ENCODE assay signal across 8 cellular contexts in the genomic region with DNA sequence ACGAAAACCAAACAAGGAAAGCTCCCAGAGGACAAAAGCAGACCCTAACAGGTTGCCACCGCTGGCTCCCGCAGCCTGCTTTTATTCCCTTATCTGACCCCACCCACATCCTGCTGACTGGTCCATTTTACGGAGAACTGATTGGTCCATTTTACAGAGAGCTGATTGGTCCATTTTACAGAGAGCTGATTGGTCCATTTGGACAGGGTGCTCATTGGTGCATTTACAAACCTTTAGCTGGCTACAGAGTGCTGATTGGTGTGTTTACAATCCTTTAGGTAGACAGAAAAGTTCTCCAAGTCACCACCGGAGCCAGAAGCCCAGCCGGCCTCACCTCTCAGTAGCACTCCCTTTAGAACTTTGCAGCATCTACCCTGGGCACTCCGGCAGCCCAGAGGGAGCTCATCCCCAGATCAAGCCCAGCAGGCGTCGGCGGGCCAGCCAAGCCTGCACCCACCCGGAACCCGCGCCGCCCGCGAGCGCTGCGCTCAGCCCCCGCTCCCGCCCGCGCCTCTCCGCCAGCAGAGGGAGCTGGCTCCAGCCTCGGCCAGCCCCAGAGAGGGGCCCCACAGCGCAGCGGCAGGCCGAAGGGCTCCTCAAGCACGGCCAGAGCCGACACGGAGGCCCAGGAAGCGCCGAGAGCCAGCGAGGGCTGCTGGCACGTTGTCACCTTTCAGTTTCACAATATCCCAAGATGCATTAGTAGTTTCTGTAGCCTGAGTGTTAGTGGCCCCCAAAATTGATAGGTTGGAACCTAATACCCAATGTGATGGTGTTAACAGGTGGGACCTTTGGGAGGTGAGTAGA. TPM values are rescaled to one million over a fixed set of nuclear protein-coding genes. Genes with fewer than 3 reads are reported as not detected.
DNase-seq lines count a peak whose midpoint lies in the region; ATAC-seq and TF ChIP-seq lines count a peak whose summit lies in the region.

No MANE protein-coding gene starts in this region.

- no peaks in the 10 kb centered on the region for H3K9me3 ChIP-seq in skeletal muscle tissue (ENCODE audit: control insufficient read depth in 3 of 3, low read length in 3 of 3)

- H3K27ac Mint-ChIP-seq in glutamatergic neuron (ENCODE audit: unreplicated experiment): no peak overlapping the region

- H3K4me3 Mint-ChIP-seq in glutamatergic neuron (ENCODE audit: unreplicated experiment): no peak overlapping the region

- peaks cover 14% of the 10 kb centered on the region for H3K9me3 Mint-ChIP-seq in glutamatergic neuron (ENCODE audit: unreplicated experiment)

- H3K36me3 ChIP-seq in H7 (replicated peaks; ENCODE audit: control insufficient read depth, insufficient read depth, low read length) (no peaks in the 10 kb centered on the region), skeletal muscle tissue (ENCODE audit: control insufficient read depth in 3 of 3, insufficient read depth in 3 of 3, low read length in 3 of 3) (no peaks in the 10 kb centered on the region)

- peaks cover 10% of the 10 kb centered on the region for H3K27me3 Mint-ChIP-seq in glutamatergic neuron (ENCODE audit: unreplicated experiment)

- peaks cover 14% of the 10 kb centered on the region for H3K36me3 Mint-ChIP-seq in glutamatergic neuron (ENCODE audit: unreplicated experiment)

- peak; percentile 71 for TF ChIP-seq CTCF in glutamatergic neuron (IDR thresholded peaks at IDR 0.05; ENCODE audit: partially characterized antibody, unreplicated experiment)

- H3K4me1 Mint-ChIP-seq in glutamatergic neuron (ENCODE audit: low read depth, unreplicated experiment): peaks cover 4% of the 10 kb centered on the region

- H3K4me1 ChIP-seq in skeletal muscle tissue (ENCODE audit: control insufficient read depth in 3 of 3, insufficient read depth in 3 of 3, low read length in 3 of 3): peaks cover 4 to 14% (median 13%) of the 10 kb centered on the region in 3 donors

- H3K27me3 ChIP-seq in H7 (ENCODE audit: control insufficient read depth, insufficient read depth, low read length): peaks cover 7% of the 10 kb centered on the region
- H3K27me3 ChIP-seq in skeletal muscle tissue (ENCODE audit: control insufficient read depth in 3 of 3, insufficient read depth in 3 of 3, low read length in 3 of 3): peaks cover 28 to 37% (median 35%) of the 10 kb centered on the region in 3 donors

- peak overlapping the region in 1 of 3 donors; percentile 40 for H3K9ac ChIP-seq in skeletal muscle tissue (ENCODE audit: low read depth in 1 of 3, low read length in 3 of 3)

- no peak for ATAC-seq in HG02840 (IDR thresholded peaks at IDR 0.05; ENCODE audit: low FRiP score, unreplicated experiment)

- H3K27ac ChIP-seq in skeletal muscle tissue (ENCODE audit: low read depth, low read length): no peak overlapping the region

- DNase-seq in ELF-1 (ENCODE audit: low read depth, low spot score) (peak; percentile 74), H7 (peak; percentile 89), NCI-H69 (lab: John Stamatoyannopoulos, UW) (peak; percentile 65), glutamatergic neuron (peak; percentile 59), kidney glomerular epithelial cell (lab: John Stamatoyannopoulos, UW) (no peak)
- DNase-seq in activated T-helper 1 cell treated with anti-CD3 and anti-CD28 coated beads, Interleukin-2, amount 50 U/mL, for 16 hours (ENCODE audit: low read depth in 1 of 2, low spot score in 1 of 2): peak; percentile 14 to 31

- H3K4me3 ChIP-seq in H7 (ENCODE audit: insufficient read depth, low read depth, low read length) (no peak overlapping the region), skeletal muscle tissue (ENCODE audit: low read length in 3 of 3) (peak overlapping the region; percentile 6 to 52 (median 42))

RNA-seq across cellular contexts. Expression of a gene that starts 35.3 kb away (rescaled TPM):
- 171 and 173 TPM in 2 replicates for total RNA-seq in H7 (2014; rRNA removed; shearing (Covaris generic))
- total RNA-seq in glutamatergic neuron (ENCODE audit: unreplicated experiment): 95.2 TPM
- total RNA-seq in skeletal muscle tissue: 113 TPM
